ENCODE assay signal across 1 cellular context in genomic region chr19:34838753-34839431, GRCh38.
TF ChIP-seq lines count a peak whose summit lies in the region.

No MANE protein-coding gene starts in this region.

TF ChIP-seq in HepG2, 621 proteins besides CTCF, POLR2A, EP300 and RAD21 (continued from another document and continues in another):
- TF ChIP-seq ARID5B (CRISPR knock-in tag; IDR thresholded peaks at IDR 0.05), result peak; percentile 65
- no peak for TF ChIP-seq KDM1A (CRISPR knock-in tag; IDR thresholded peaks at IDR 0.05)
- TF ChIP-seq SAP130 (CRISPR knock-in tag; IDR thresholded peaks at IDR 0.05; ENCODE audit: low read depth), result peak; percentile 25; the same call in 1 of the 2 replicates
- no peak for TF ChIP-seq RBM22 (optimal IDR thresholded peaks at IDR 0.05; ENCODE audit: low read length)
- TF ChIP-seq ZNF598 (CRISPR knock-in tag; IDR thresholded peaks at IDR 0.05; ENCODE audit: borderline replicate concordance), result no peak
- TF ChIP-seq SOX5 (CRISPR knock-in tag; IDR thresholded peaks at IDR 0.05; ENCODE audit: borderline replicate concordance), result no peak
- TF ChIP-seq REST (IDR thresholded peaks at IDR 0.05; ENCODE audit: borderline replicate concordance in 1 of 2, low read depth in 1 of 2, low read length in 2 of 2), result no peak
- 0 out of 2 replicates have a peak, but pooled peaks have one; percentile 15 for TF ChIP-seq FOXC1 (CRISPR knock-in tag; IDR thresholded peaks at IDR 0.05; ENCODE audit: borderline replicate concordance)
- TF ChIP-seq PCBP1 (IDR thresholded peaks at IDR 0.05; ENCODE audit: borderline replicate concordance, low read depth, low read length), result no peak
- TF ChIP-seq ZNF501 (CRISPR knock-in tag; IDR thresholded peaks at IDR 0.05), result no peak
- TF ChIP-seq PATZ1 (CRISPR knock-in tag; IDR thresholded peaks at IDR 0.05), result peak; percentile 48
- TF ChIP-seq E2F2 (CRISPR knock-in tag; IDR thresholded peaks at IDR 0.05; ENCODE audit: borderline replicate concordance), result no peak
- TF ChIP-seq KDM3A (CRISPR knock-in tag; IDR thresholded peaks at IDR 0.05; ENCODE audit: low read depth), result 0 out of 2 replicates have a peak, but pooled peaks have one; percentile 50
- no peak for TF ChIP-seq ZNF160 (CRISPR knock-in tag; IDR thresholded peaks at IDR 0.05)
- TF ChIP-seq RNF219 (CRISPR knock-in tag; IDR thresholded peaks at IDR 0.05), result no peak
- no peak for TF ChIP-seq TMF1 (CRISPR knock-in tag; IDR thresholded peaks at IDR 0.05; ENCODE audit: low read depth)
- TF ChIP-seq ZNF768 (CRISPR knock-in tag; IDR thresholded peaks at IDR 0.05), result peak; percentile 19; the same call in 1 of the 2 replicates
- TF ChIP-seq SOX6 (IDR thresholded peaks at IDR 0.05), result no peak
- peak; percentile 69 for TF ChIP-seq SOX6 (CRISPR knock-in tag; IDR thresholded peaks at IDR 0.05)
- no peak for TF ChIP-seq HMG20A (CRISPR knock-in tag; IDR thresholded peaks at IDR 0.05; ENCODE audit: borderline replicate concordance)
- no peak for TF ChIP-seq KLF15 (CRISPR knock-in tag; IDR thresholded peaks at IDR 0.05; ENCODE audit: borderline replicate concordance)
- TF ChIP-seq FOXA3 (CRISPR knock-in tag; IDR thresholded peaks at IDR 0.05), result peak; percentile 38; the same call in 1 of the 2 replicates
- no peak for TF ChIP-seq ZBTB26 (CRISPR knock-in tag; IDR thresholded peaks at IDR 0.05; ENCODE audit: borderline replicate concordance)
- no peak for TF ChIP-seq ZFP62 (CRISPR knock-in tag; IDR thresholded peaks at IDR 0.05)
- TF ChIP-seq FOXK1 (CRISPR knock-in tag; IDR thresholded peaks at IDR 0.05; ENCODE audit: borderline replicate concordance, low read depth), result no peak
- no peak for TF ChIP-seq RBFOX2 (IDR thresholded peaks at IDR 0.05; ENCODE audit: low read depth, low read length)
- no peak for TF ChIP-seq ZFP37 (CRISPR knock-in tag; IDR thresholded peaks at IDR 0.05; ENCODE audit: borderline replicate concordance)
- peak; percentile 34; the same call in 1 of the 2 replicates for TF ChIP-seq ZNF605 (CRISPR knock-in tag; IDR thresholded peaks at IDR 0.05)
- TF ChIP-seq MLX (CRISPR knock-in tag; IDR thresholded peaks at IDR 0.05), result no peak; the same call in 1 of the 2 replicates
- no peak for TF ChIP-seq ZNF773 (CRISPR knock-in tag; IDR thresholded peaks at IDR 0.05; ENCODE audit: borderline replicate concordance)
- no peak for TF ChIP-seq ZNF878 (CRISPR knock-in tag; IDR thresholded peaks at IDR 0.05)
- TF ChIP-seq ZNF597 (CRISPR knock-in tag; IDR thresholded peaks at IDR 0.05), result no peak
- no peak for TF ChIP-seq KAT8 (CRISPR knock-in tag; IDR thresholded peaks at IDR 0.05)
- TF ChIP-seq ASH2L (IDR thresholded peaks at IDR 0.05; ENCODE audit: insufficient read length, low read depth, low read length), result no peak
- no peak for TF ChIP-seq ZNF83 (CRISPR knock-in tag; IDR thresholded peaks at IDR 0.05; ENCODE audit: borderline replicate concordance)
- no peak for TF ChIP-seq ZFAT (CRISPR knock-in tag; conservative IDR thresholded peaks at IDR 0.05)
- no peak for TF ChIP-seq ZNF770 (CRISPR knock-in tag; IDR thresholded peaks at IDR 0.05)
- TF ChIP-seq NPAS2 (CRISPR knock-in tag; IDR thresholded peaks at IDR 0.05; ENCODE audit: borderline replicate concordance), result no peak
- peak; percentile 56; the same call in 1 of the 2 replicates for TF ChIP-seq RXRA (CRISPR knock-in tag; IDR thresholded peaks at IDR 0.05)
- no peak for TF ChIP-seq E2F1 (CRISPR knock-in tag; IDR thresholded peaks at IDR 0.05)
